27 cellular contexts compared by ENCODE assay signal in genomic region chr7:84568786-84569185, GRCh38.
DNase-seq lines count a peak whose midpoint lies in the region; ATAC-seq, FAIRE-seq and TF ChIP-seq lines count a peak whose summit lies in the region.
"Had no signal": no experiment of that assay in that cellular context is flagged by ENCODE, and none has a peak within 500 bp of the region (broad histone marks: within the 10 kb centered on the region; RNA-seq: fewer than 3 reads in every experiment).

No MANE protein-coding gene starts in this region.

- no peak for TF ChIP-seq EP300 in GM12878 (IDR thresholded peaks at IDR 0.05; ENCODE audit: borderline replicate concordance in 1 of 2, control insufficient read depth in 1 of 2, low read depth in 2 of 2, low read length in 2 of 2)
- no peak for TF ChIP-seq EP300 in neural cell (conservative IDR thresholded peaks at IDR 0.05; ENCODE audit: poor library complexity, severe bottlenecking)

- no peak overlapping the region for H3K4me3 Mint-ChIP-seq in activated CD4-positive, alpha-beta T cell treated with anti-CD3 and anti-CD28 coated beads for 36 hours
- H3K4me3 Mint-ChIP-seq in stimulated activated naive CD8-positive, alpha-beta T cell treated with anti-CD3 and anti-CD28 coated beads, Interleukin-15, amount 100 ng/mL, for 72 hours, result no peak overlapping the region
- H3K4me3 Mint-ChIP-seq: CD4-positive, alpha-beta T cell; GM23338; T-cell had no signal

- H3K4me1 Mint-ChIP-seq in activated CD4-positive, alpha-beta T cell treated with anti-CD3 and anti-CD28 coated beads for 36 hours, result no peaks in the 10 kb centered on the region
- H3K4me1 Mint-ChIP-seq in stimulated activated naive CD8-positive, alpha-beta T cell treated with anti-CD3 and anti-CD28 coated beads, Interleukin-15, amount 100 ng/mL, for 72 hours, result no peaks in the 10 kb centered on the region
- H3K4me1 Mint-ChIP-seq: T-cell had no signal

- no peaks in the 10 kb centered on the region for H4K20me1 ChIP-seq in GM12878 (ENCODE audit: control insufficient read depth, insufficient read depth)
- no peaks in the 10 kb centered on the region for H4K20me1 ChIP-seq in neural cell (ENCODE audit: insufficient read depth)
- H4K20me1 ChIP-seq: BLaER1 had no signal

- H3F3A ChIP-seq in neural cell (ENCODE audit: insufficient read depth, low read length, poor library complexity, severe bottlenecking), result no peaks in the 10 kb centered on the region

- H3K4me2 ChIP-seq in GM12878 (ENCODE audit: control insufficient read depth, insufficient read depth) (no peak overlapping the region), neural cell (ENCODE audit: low read length) (no peak overlapping the region)
- H3K4me2 ChIP-seq: BLaER1, GM23338, KMS-11, PC-9 had no signal

- no peaks in the 10 kb centered on the region for H3K9me3 Mint-ChIP-seq in activated CD4-positive, alpha-beta T cell treated with anti-CD3 and anti-CD28 coated beads for 36 hours (ENCODE audit: low read depth)
- no peaks in the 10 kb centered on the region for H3K9me3 Mint-ChIP-seq in stimulated activated naive CD8-positive, alpha-beta T cell treated with anti-CD3 and anti-CD28 coated beads, Interleukin-15, amount 100 ng/mL, for 72 hours
- H3K9me3 Mint-ChIP-seq: CD4-positive, alpha-beta T cell; GM23338; T-cell had no signal

- intact Hi-C loops in GM12878 (cut with micrococcal nuclease; ENCODE audit: unreplicated experiment), result no loop called here
- intact Hi-C loops in activated CD4-positive, alpha-beta T cell treated with anti-CD3 and anti-CD28 coated beads for 36 hours (cut with DNase I, micrococcal nuclease), result no loop called here

- no peak overlapping the region for H3K9ac ChIP-seq in GM12878 (ENCODE audit: control insufficient read depth, insufficient read depth, low read length)
- no peak overlapping the region for H3K9ac ChIP-seq in neural cell (ENCODE audit: low read length)
- H3K9ac ChIP-seq: BLaER1, KMS-11 had no signal

- H3K79me2 ChIP-seq in GM12878 (ENCODE audit: control insufficient read depth, insufficient read depth, low read length) (no peaks in the 10 kb centered on the region), neural cell (replicated peaks; ENCODE audit: insufficient read depth, low read length) (no peaks in the 10 kb centered on the region)

- DNase-seq in AG20443 (ENCODE audit: low spot score) (peak; percentile 25), GM12878 (ENCODE audit: low read depth, low spot score) (no peak), NOMO-1 treated with dmso at 0.1 percent for 144 hours (lab: John Stamatoyannopoulos, UW; ENCODE audit: unreplicated experiment) (no peak)
- no peak for DNase-seq in activated CD4-positive, alpha-beta T cell treated with anti-CD3 and anti-CD28 coated beads for 36 hours
- no peak for DNase-seq in stimulated activated naive CD8-positive, alpha-beta T cell treated with anti-CD3 and anti-CD28 coated beads, Interleukin-15, amount 100 ng/mL, for 72 hours
- DNase-seq: CD4-positive, alpha-beta T cell; COR-L47; DMS79; MV-4-11; NCI-H1105 treated with DMSO at 0.1 percent for 48 hours; NCI-H2081; NCI-H2171; NCI-H524 treated with DMSO at 0.1 percent for 48 hours; NCI-H82; PC-9; RPMI8226; SHP77 treated with DMSO at 0.1 percent for 48 hours; T-cell had no signal

- H3K27me3 Mint-ChIP-seq in activated CD4-positive, alpha-beta T cell treated with anti-CD3 and anti-CD28 coated beads for 36 hours, result no peaks in the 10 kb centered on the region
- H3K27me3 Mint-ChIP-seq in stimulated activated naive CD8-positive, alpha-beta T cell treated with anti-CD3 and anti-CD28 coated beads, Interleukin-15, amount 100 ng/mL, for 72 hours, result no peaks in the 10 kb centered on the region
- H3K27me3 Mint-ChIP-seq: CD4-positive, alpha-beta T cell; T-cell had no signal

- in situ Hi-C loops in GM12878 (cut with MboI), result no loop called here

- no peaks in the 10 kb centered on the region for H3K36me3 Mint-ChIP-seq in activated CD4-positive, alpha-beta T cell treated with anti-CD3 and anti-CD28 coated beads for 36 hours (ENCODE audit: low read depth)
- H3K36me3 Mint-ChIP-seq: T-cell had no signal

- H3K27ac ChIP-seq in GM12878 (ENCODE audit: control insufficient read depth, insufficient read depth) (no peak overlapping the region), neural cell (ENCODE audit: low read length) (no peak overlapping the region)
- H3K27ac ChIP-seq: BLaER1, KMS-11, PC-9 had no signal

- no peak for TF ChIP-seq POLR2A in GM12878 (IDR thresholded peaks at IDR 0.05; ENCODE audit: low read depth, low read length)

- no peak for FAIRE-seq in GM12878 (lab: Jason Lieb, UNC)
- FAIRE-seq: A204.1, GM12891, HTR-8/SVneo had no signal

- POLR2A ChIA-PET in GM12878 (lab: Charles Lee), result no interaction called here
- POLR2A ChIA-PET in activated CD4-positive, alpha-beta T cell treated with anti-CD3 and anti-CD28 coated beads for 36 hours (lab: Charles Lee), result no interaction called here

- no peak overlapping the region for H3K4me3 ChIP-seq in GM12878
- no peak overlapping the region for H3K4me3 ChIP-seq in neural cell (ENCODE audit: low read length)
- H3K4me3 ChIP-seq: BLaER1, GM23338, HAP-1, PC-9 had no signal

- no peaks in the 10 kb centered on the region for H3K4me1 ChIP-seq in GM12878 (ENCODE audit: control insufficient read depth, insufficient read depth, low read length)
- H3K4me1 ChIP-seq: BLaER1, HAP-1 had no signal

- H3K9me3 ChIP-seq in GM12878 (replicated peaks; ENCODE audit: control insufficient read depth, insufficient read depth, low read length) (no peaks in the 10 kb centered on the region), neural cell (ENCODE audit: low read length) (no peaks in the 10 kb centered on the region)
- H3K9me3 ChIP-seq: BLaER1, HAP-1 had no signal

- H2AFZ ChIP-seq in GM12878 (ENCODE audit: control insufficient read depth, low read depth, low read length) (no peak overlapping the region), neural cell (ENCODE audit: low read depth, low read length) (peak overlapping the region; percentile 17)
- H2AFZ ChIP-seq: GM23338, PC-9 had no signal

- SMC1A ChIA-PET in GM12878 (lab: Charles Lee; ENCODE audit: uncharacterized antibody, unreplicated experiment), result interaction anchor here (1.1 to 1.3 kb wide), 2 partner anchors 12 to 83 kb away, joined by 3 read pairs; no protein-coding TSS in a partner anchor

- 18% methylated on average over 3 of the region's 3 CpGs for WGBS in GM12878 (ENCODE audit: insufficient coverage, insufficient replicate concordance, low lambda C conversion rate, missing lambda C conversion rate)

- no peaks in the 10 kb centered on the region for H3K27me3 ChIP-seq in GM12878 (replicated peaks in 1 of 2; ENCODE audit: control insufficient read depth in 2 of 2, insufficient read depth in 2 of 2, low read length in 1 of 2)
- H3K27me3 ChIP-seq in neural cell (ENCODE audit: insufficient read depth, low read depth, low read length), result no peaks in the 10 kb centered on the region
- H3K27me3 ChIP-seq: BLaER1 had no signal

- ATAC-seq in HG03432 (IDR thresholded peaks at IDR 0.05; ENCODE audit: unreplicated experiment) (peak; percentile 47), GM12878 (peak; percentile 24; the same call in 2 of the 3 replicates)
- ATAC-seq in activated CD4-positive, alpha-beta T cell treated with anti-CD3 and anti-CD28 coated beads for 36 hours, result no peak
- no peak for ATAC-seq in stimulated activated naive CD8-positive, alpha-beta T cell treated with anti-CD3 and anti-CD28 coated beads, Interleukin-15, amount 100 ng/mL, for 72 hours
- ATAC-seq: GM23338, T-cell had no signal

- H3K36me3 ChIP-seq in GM12878 (ENCODE audit: control insufficient read depth in 2 of 2, insufficient read depth in 2 of 2, low read length in 1 of 2) (no peaks in the 10 kb centered on the region), neural cell (ENCODE audit: insufficient read depth, low read length) (no peaks in the 10 kb centered on the region)
- H3K36me3 ChIP-seq: BLaER1, HAP-1 had no signal

- no TSS peak for BruUV-seq in GM12878 (replicated peaks; lab: Mats Ljungman, UMichigan)

- no peak overlapping the region for H3K27ac Mint-ChIP-seq in activated CD4-positive, alpha-beta T cell treated with anti-CD3 and anti-CD28 coated beads for 36 hours
- H3K27ac Mint-ChIP-seq in stimulated activated naive CD8-positive, alpha-beta T cell treated with anti-CD3 and anti-CD28 coated beads, Interleukin-15, amount 100 ng/mL, for 72 hours, result no peak overlapping the region
- H3K27ac Mint-ChIP-seq: CD4-positive, alpha-beta T cell; GM23338; T-cell had no signal

- H3K9me2 ChIP-seq in neural cell (ENCODE audit: insufficient read depth, low read length), result no peaks in the 10 kb centered on the region

- CTCF ChIA-PET in GM12878 (lab: Yijun Ruan, JAX), result interaction anchor here (1.2 kb wide), 1 partner anchor 12 kb away, joined by 7 read pairs; no protein-coding TSS in a partner anchor
- CTCF ChIA-PET in activated CD4-positive, alpha-beta T cell treated with anti-CD3 and anti-CD28 coated beads for 36 hours (lab: Charles Lee), result no interaction called here

- TF ChIP-seq CTCF in GM12878 (IDR thresholded peaks at IDR 0.05 in 2 of 3, conservative IDR thresholded peaks at IDR 0.05 in 1 of 3; ENCODE audit: control insufficient read depth in 2 of 3, extremely low read depth in 1 of 3, insufficient read depth in 1 of 3, low read depth in 3 of 3, low read length in 3 of 3) (no peak), neural cell (IDR thresholded peaks at IDR 0.05; ENCODE audit: poor library complexity, severe bottlenecking) (no peak)

- RAD21 ChIA-PET in GM12878 (lab: Charles Lee; ENCODE audit: unreplicated experiment), result interaction anchor here (1.0 kb wide), 1 partner anchor 11 kb away, joined by 4 read pairs; no protein-coding TSS in a partner anchor

- TF ChIP-seq RAD21 in GM12878 (IDR thresholded peaks at IDR 0.05; ENCODE audit: insufficient read depth, low read depth, low read length), result no peak
- no peak for TF ChIP-seq RAD21 in neural cell (conservative IDR thresholded peaks at IDR 0.05)

TF ChIP-seq in GM12878, 131 proteins besides CTCF, POLR2A, EP300 and RAD21 (continues in another document):
- TF ChIP-seq MYC (IDR thresholded peaks at IDR 0.05; ENCODE audit: insufficient read depth, insufficient read length, insufficient replicate concordance, low read length, severe bottlenecking) (no peak), SP1 (IDR thresholded peaks at IDR 0.05; ENCODE audit: low read depth, low read length) (no peak), EZH2 (IDR thresholded peaks at IDR 0.05; ENCODE audit: borderline replicate concordance, control insufficient read depth, low read depth, low read length) (no peak), ESRRA (IDR thresholded peaks at IDR 0.05; ENCODE audit: low read length) (no peak)

TF ChIP-seq in neural cell, 6 proteins besides CTCF, POLR2A, EP300 and RAD21 (continues in another document):
- TF ChIP-seq EZH2 (IDR thresholded peaks at IDR 0.05; ENCODE audit: borderline replicate concordance, insufficient read depth, low read length, poor library complexity, severe bottlenecking), result no peak
- no peak for TF ChIP-seq SMC3 (conservative IDR thresholded peaks at IDR 0.05; ENCODE audit: poor library complexity)
- no peak for TF ChIP-seq POLR2AphosphoS5 (IDR thresholded peaks at IDR 0.05)

Comparison
In these comparisons a context has a peak if more than half of its experiments do, and no peak if none do; other contexts are left out.
1. ATAC-seq: peak in HG03432 (single experiment) and GM12878 (single experiment); none in activated CD4-positive, alpha-beta T cell treated with anti-CD3 and anti-CD28 coated beads for 36 hours (single experiment) and stimulated activated naive CD8-positive, alpha-beta T cell treated with anti-CD3 and anti-CD28 coated beads, Interleukin-15, amount 100 ng/mL, for 72 hours (single experiment).